16 cellular contexts compared by ENCODE assay signal in genomic region chr3:25572336-25572735, GRCh38.
A peak's percentile ranks its signal among the peaks of the same experiment; 100 is the strongest.
DNase-seq lines count a peak whose midpoint lies in the region; TF ChIP-seq lines count a peak whose summit lies in the region.
"Had no signal": no experiment of that assay in that cellular context is flagged by ENCODE, and none has a peak within 500 bp of the region (broad histone marks: within the 10 kb centered on the region; RNA-seq: fewer than 3 reads in every experiment).

No MANE protein-coding gene starts in this region.

- H3K9me3 Mint-ChIP-seq in chondrocyte (ENCODE audit: low read depth) = no peaks in the 10 kb centered on the region
- no peaks in the 10 kb centered on the region for H3K9me3 Mint-ChIP-seq in progenitor cell of endocrine pancreas (ENCODE audit: low read depth)
- H3K9me3 Mint-ChIP-seq: H9 had no signal

- H3K27ac ChIP-seq in osteoblast (ENCODE audit: low read depth, low read length) (peak overlapping the region; percentile 88), tibial nerve (no peak overlapping the region)
- H3K27ac ChIP-seq: HL-60, SK-N-MC had no signal

- H3K36me3 ChIP-seq in osteoblast (ENCODE audit: insufficient read depth, low read length) (no peaks in the 10 kb centered on the region), tibial nerve (peaks cover 0 to 51% (median 0%) of the 10 kb centered on the region in 3 donors)

- no peak for TF ChIP-seq CTCF in chondrocyte (IDR thresholded peaks at IDR 0.05)
- TF ChIP-seq CTCF in osteoblast (IDR thresholded peaks at IDR 0.05; ENCODE audit: extremely low read depth, low read depth, low read length) = no peak
- no peak for TF ChIP-seq CTCF in progenitor cell of endocrine pancreas (IDR thresholded peaks at IDR 0.05; ENCODE audit: unreplicated experiment)
- no peak for TF ChIP-seq CTCF in tibial nerve (IDR thresholded peaks at IDR 0.05)

- H4K20me1 ChIP-seq in osteoblast (ENCODE audit: insufficient read depth, low read length) = no peaks in the 10 kb centered on the region

- no peak overlapping the region for H2AFZ ChIP-seq in osteoblast (ENCODE audit: low read length)

- TF ChIP-seq POLR2A in tibial nerve (IDR thresholded peaks at IDR 0.05) = no peak

- H3K4me3 Mint-ChIP-seq in chondrocyte (ENCODE audit: unreplicated experiment) (no peak overlapping the region), progenitor cell of endocrine pancreas (ENCODE audit: low read depth) (no peak overlapping the region)
- H3K4me3 Mint-ChIP-seq: H9 had no signal

- H3K4me3 ChIP-seq in osteoblast (ENCODE audit: insufficient read depth, low read length) = no peak overlapping the region
- H3K4me3 ChIP-seq in tibial nerve = no peak overlapping the region
- H3K4me3 ChIP-seq: SK-N-MC had no signal

- H3K27me3 ChIP-seq in osteoblast (ENCODE audit: insufficient read depth, low read length) = no peaks in the 10 kb centered on the region
- no peaks in the 10 kb centered on the region for H3K27me3 ChIP-seq in tibial nerve

- H3K4me1 ChIP-seq in osteoblast (ENCODE audit: insufficient read depth, low read length) (peaks cover 19% of the 10 kb centered on the region), tibial nerve (peaks cover 0 to 11% (median 0%) of the 10 kb centered on the region in 4 donors)

- H3K79me2 ChIP-seq in osteoblast (ENCODE audit: insufficient read depth, low read length) = no peaks in the 10 kb centered on the region

- no peak for TF ChIP-seq EP300 in tibial nerve (IDR thresholded peaks at IDR 0.05)

- H3K4me1 Mint-ChIP-seq in chondrocyte (ENCODE audit: low read depth) = peaks cover 55% of the 10 kb centered on the region
- H3K4me1 Mint-ChIP-seq in progenitor cell of endocrine pancreas (ENCODE audit: low read depth) = no peaks in the 10 kb centered on the region

- H3K36me3 Mint-ChIP-seq in chondrocyte (ENCODE audit: low read depth) (peaks cover 1% of the 10 kb centered on the region), progenitor cell of endocrine pancreas (ENCODE audit: insufficient read depth) (peaks cover 20% of the 10 kb centered on the region)

- peak overlapping the region; percentile 92 for H3K27ac Mint-ChIP-seq in chondrocyte (ENCODE audit: unreplicated experiment)
- H3K27ac Mint-ChIP-seq in progenitor cell of endocrine pancreas = no peak overlapping the region

- DNase-seq in EL (peak; percentile 44), HT1080 (ENCODE audit: low read depth) (peak; percentile 20), chondrocyte (ENCODE audit: low spot score) (no peak), osteoblast (ENCODE audit: insufficient read length, low spot score, missing footprints) (no peak), mesenteric fat pad (ENCODE audit: low spot score) (no peak), progenitor cell of endocrine pancreas (ENCODE audit: low spot score, unreplicated experiment) (no peak), tibial nerve (ENCODE audit: low spot score in 2 of 2) (no peak)
- DNase-seq: COR-L47, DMS53, H9, NCI-H1436, NCI-H2029, NCI-H2171, NCI-H774 had no signal

- H3K27me3 Mint-ChIP-seq in chondrocyte (ENCODE audit: low read depth) = no peaks in the 10 kb centered on the region
- H3K27me3 Mint-ChIP-seq in progenitor cell of endocrine pancreas = no peaks in the 10 kb centered on the region

- WGBS in tibial nerve, 2 donors = 94 to 96% methylated on average over 3 of the region's 3 CpGs

- peak overlapping the region; percentile 59 for H3K4me2 ChIP-seq in osteoblast (ENCODE audit: insufficient read depth, low read length)

- H3K9me3 ChIP-seq in osteoblast (ENCODE audit: low read depth, low read length) (no peaks in the 10 kb centered on the region), tibial nerve (no peaks in the 10 kb centered on the region)

Comparison
In these comparisons a context has a peak if more than half of its experiments do, and no peak if none do; other contexts are left out.
1. DNase-seq: peak in EL (single experiment) and HT1080 (single experiment); none in chondrocyte (single experiment), osteoblast (single experiment), mesenteric fat pad (single experiment), progenitor cell of endocrine pancreas (single experiment) and tibial nerve (0 of 2).